In genomic region chr18:43060020-43060419, GRCh38 we compare ENCODE assay signal across 28 cellular contexts. TPM values are rescaled to one million over a fixed set of nuclear protein-coding genes. Genes with fewer than 3 reads are reported as not detected.
DNase-seq lines count a peak whose midpoint lies in the region; TF ChIP-seq lines count a peak whose summit lies in the region.
"Had no signal": no experiment of that assay in that cellular context is flagged by ENCODE, and none has a peak within 500 bp of the region (broad histone marks: within the 10 kb centered on the region; RNA-seq: fewer than 3 reads in every experiment).

No MANE protein-coding gene starts in this region.

- H3K4me1 ChIP-seq in esophagus squamous epithelium = no peaks in the 10 kb centered on the region
- H3K4me1 ChIP-seq: lower lobe of right lung had no signal

- H3K4me3 ChIP-seq in retinal pigment epithelial cell (ENCODE audit: low read length) (no peak overlapping the region), esophagus squamous epithelium (no peak overlapping the region)
- H3K4me3 ChIP-seq: lower lobe of right lung, mucosa of descending colon, neural progenitor cell, skin epidermis had no signal

- no peaks in the 10 kb centered on the region for H3K36me3 ChIP-seq in esophagus squamous epithelium
- H3K36me3 ChIP-seq: lower lobe of right lung, neural progenitor cell had no signal

- H3K9me3 ChIP-seq in esophagus squamous epithelium = no peaks in the 10 kb centered on the region
- H3K9me3 ChIP-seq: lower lobe of right lung, mucosa of descending colon had no signal

- TF ChIP-seq CTCF in retinal pigment epithelial cell (conservative IDR thresholded peaks at IDR 0.05; ENCODE audit: low read depth, low read length) (no peak), esophagus squamous epithelium (IDR thresholded peaks at IDR 0.05) (no peak)

- no peaks in the 10 kb centered on the region for H3K27me3 ChIP-seq in esophagus squamous epithelium
- H3K27me3 ChIP-seq: neural progenitor cell had no signal

- H3K27ac ChIP-seq in esophagus squamous epithelium = no peak overlapping the region
- H3K27ac ChIP-seq: lower lobe of right lung, neural progenitor cell, skin epidermis had no signal

- 26 to 33% methylated on average over 1 of the region's 1 CpG for WGBS in esophagus squamous epithelium, 2 donors

- DNase-seq in AG08396 (ENCODE audit: low spot score) (peak; percentile 2), astrocyte of the hippocampus (ENCODE audit: low read depth, low spot score) (peak; percentile 38), fibroblast of the conjunctiva (ENCODE audit: low read depth) (peak; percentile 6), retinal pigment epithelial cell (ENCODE audit: low read depth) (peak; percentile 82), mucosa of gallbladder (ENCODE audit: low spot score) (no peak), AG20443 (ENCODE audit: low spot score) (no peak), NCI-H1105 treated with DMSO at 0.1 percent for 48 hours (lab: John Stamatoyannopoulos, UW) (no peak), esophagus squamous epithelium (lab: John Stamatoyannopoulos, UW) (no peak)
- DNase-seq: activated CD4-positive, alpha-beta T cell treated with anti-CD3 and anti-CD28 coated beads for 48 hours; activated naive CD4-positive, alpha-beta T cell; activated T-cell treated with anti-CD3 and anti-CD28 coated beads, Interleukin-2, amount 50 U/mL, for 4 hours; C1 segment of cervical spinal cord; Calu3; central memory CD4-positive, alpha-beta T cell; DND-41; lower lobe of right lung; mucosa of descending colon; MV-4-11; NCI-H187; NCI-H69; stimulated activated CD4-positive, alpha-beta T cell treated with anti-CD3 and anti-CD28 coated beads, Interleukin-1b, Interleukin-23, amount 100 ng/mL, for 48 hours had no signal

- intact Hi-C loops in esophagus squamous epithelium (cut with DNase I) = no loop called here

- TF ChIP-seq POLR2A in esophagus squamous epithelium (IDR thresholded peaks at IDR 0.05) = no peak

RNA-seq across cellular contexts. Expression of gene RIT2, which starts 55.5 kb away (rescaled TPM):
- not detected for total RNA-seq in mucosa of gallbladder
- not detected for total RNA-seq in esophagus squamous epithelium
- total RNA-seq: A673; activated T-cell treated with anti-CD3 and anti-CD28 coated beads, Interleukin-2, amount 50 U/mL, for 4 hours; Calu3; dermis microvascular lymphatic vessel endothelial cell; lower lobe of right lung; progenitor cell of endocrine pancreas; subcutaneous adipose tissue; T-helper 2 cell treated with Interferon-gamma antibody and Interleukin-4, amounts not matched to agents 100 ng/mL and 5 ng/mL, for 36 hours had no signal

Comparison
In these comparisons a context has a peak if more than half of its experiments do, and no peak if none do; other contexts are left out.
1. DNase-seq: peak in AG08396 (single experiment), astrocyte of the hippocampus (single experiment), fibroblast of the conjunctiva (single experiment) and retinal pigment epithelial cell (single experiment); none in mucosa of gallbladder (single experiment), AG20443 (single experiment), NCI-H1105 treated with DMSO at 0.1 percent for 48 hours (single experiment) and esophagus squamous epithelium (single experiment).